Comparison of ENCODE assay signal across 15 cellular contexts in the genomic region with DNA sequence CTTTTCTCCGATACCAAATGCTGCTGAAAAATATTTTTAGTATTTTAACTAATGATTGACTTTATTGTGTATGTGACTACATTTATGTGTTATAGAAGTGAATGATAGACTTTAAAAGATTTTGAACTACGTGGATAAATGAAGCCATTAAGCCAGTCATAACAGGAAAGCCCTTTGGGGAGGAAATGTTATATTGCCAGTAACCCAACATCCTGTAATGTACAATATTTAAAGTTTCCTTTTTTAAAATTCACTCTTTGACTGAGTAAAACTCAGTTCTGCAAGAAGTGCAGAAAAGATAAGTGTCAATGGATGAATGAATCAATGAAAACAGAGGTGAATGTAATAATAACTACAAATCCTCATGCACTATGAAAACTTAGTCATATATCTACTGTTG.
A peak's percentile ranks its signal among the peaks of the same experiment; 100 is the strongest.
DNase-seq lines count a peak whose midpoint lies in the region; ATAC-seq and TF ChIP-seq lines count a peak whose summit lies in the region.
"Had no signal": no experiment of that assay in that cellular context is flagged by ENCODE, and none has a peak within 500 bp of the region (broad histone marks: within the 10 kb centered on the region; RNA-seq: fewer than 3 reads in every experiment).

No MANE protein-coding gene starts in this region.

- H3K4me1 ChIP-seq in Loucy (ENCODE audit: insufficient read depth, low read length, poor library complexity, severe bottlenecking) = peaks cover 24% of the 10 kb centered on the region
- H3K4me1 ChIP-seq: Caco-2 had no signal

- H3K9me3 Mint-ChIP-seq in activated CD8-positive, alpha-beta T cell treated with anti-CD3 and anti-CD28 coated beads for 36 hours = no peaks in the 10 kb centered on the region
- peaks cover under 1% of the 10 kb centered on the region for H3K9me3 Mint-ChIP-seq in activated CD8-positive, alpha-beta T cell treated with anti-CD3 and anti-CD28 coated beads, Interleukin-2, amount 10 ng/mL, durations not matched to agents 7 days and 5 days (ENCODE audit: insufficient read depth)
- no peaks in the 10 kb centered on the region for H3K9me3 Mint-ChIP-seq in stimulated activated naive CD8-positive, alpha-beta T cell treated with anti-CD3 and anti-CD28 coated beads, Interleukin-15, amount 100 ng/mL, for 72 hours
- H3K9me3 Mint-ChIP-seq: CD4-positive, CD25-positive, alpha-beta regulatory T cell; CD8-positive, alpha-beta T cell; H9 had no signal

- no peak overlapping the region for H3K4me3 ChIP-seq in Loucy (ENCODE audit: low read length, poor library complexity, severe bottlenecking)
- H3K4me3 ChIP-seq: GM23248 had no signal

- peak overlapping the region; percentile 33 for H3K4me2 ChIP-seq in Loucy (ENCODE audit: low read depth, low read length, poor library complexity, severe bottlenecking)

- peaks cover 13% of the 10 kb centered on the region for H3K4me1 Mint-ChIP-seq in activated CD8-positive, alpha-beta T cell treated with anti-CD3 and anti-CD28 coated beads for 36 hours (ENCODE audit: low read depth)
- H3K4me1 Mint-ChIP-seq in activated CD8-positive, alpha-beta T cell treated with anti-CD3 and anti-CD28 coated beads, Interleukin-2, amount 10 ng/mL, durations not matched to agents 7 days and 5 days (ENCODE audit: low read depth) = peaks cover 28% of the 10 kb centered on the region
- H3K4me1 Mint-ChIP-seq in stimulated activated naive CD8-positive, alpha-beta T cell treated with anti-CD3 and anti-CD28 coated beads, Interleukin-15, amount 100 ng/mL, for 72 hours = peaks cover 31% of the 10 kb centered on the region
- H3K4me1 Mint-ChIP-seq: H9 had no signal

- H3K9me3 ChIP-seq in Loucy (ENCODE audit: insufficient read depth, low read depth, low read length) = no peaks in the 10 kb centered on the region
- H3K9me3 ChIP-seq: Caco-2 had no signal

- intact Hi-C loops in activated CD8-positive, alpha-beta T cell treated with anti-CD3 and anti-CD28 coated beads for 36 hours (cut with micrococcal nuclease) = loop anchor here (10.0 kb wide), 1 partner anchor 56 kb away; no protein-coding TSS in a partner anchor

- no peaks in the 10 kb centered on the region for H4K20me1 ChIP-seq in Loucy (ENCODE audit: insufficient read depth, low read length, poor library complexity, severe bottlenecking)

- CTCF ChIA-PET in activated CD8-positive, alpha-beta T cell treated with anti-CD3 and anti-CD28 coated beads for 36 hours (lab: Charles Lee) = no interaction called here
- CTCF ChIA-PET in activated CD8-positive, alpha-beta T cell treated with anti-CD3 and anti-CD28 coated beads, Interleukin-2, amount 10 ng/mL, durations not matched to agents 7 days and 5 days (lab: Charles Lee) = interaction anchor here (1.0 kb wide), 1 partner anchor 12 kb away, joined by 4 read pairs; no protein-coding TSS in a partner anchor

- H3K79me2 ChIP-seq in Loucy (ENCODE audit: insufficient read depth, low read length) = no peaks in the 10 kb centered on the region

- ATAC-seq in activated CD8-positive, alpha-beta T cell treated with anti-CD3 and anti-CD28 coated beads for 36 hours = peak; percentile 45
- no peak for ATAC-seq in activated CD8-positive, alpha-beta T cell treated with anti-CD3 and anti-CD28 coated beads, Interleukin-2, amount 10 ng/mL, durations not matched to agents 7 days and 5 days
- ATAC-seq in stimulated activated naive CD8-positive, alpha-beta T cell treated with anti-CD3 and anti-CD28 coated beads, Interleukin-15, amount 100 ng/mL, for 72 hours = peak; percentile 63
- ATAC-seq in stimulated activated naive CD8-positive, alpha-beta T cell treated with anti-CD3 and anti-CD28 coated beads, Interleukin-15, Interleukin-2, amounts not matched to agents 100 U/mL and 50 U/mL, for 24 hours = no peak
- ATAC-seq: CD8-positive, alpha-beta T cell; HCT116 had no signal

- no peaks in the 10 kb centered on the region for H3K36me3 Mint-ChIP-seq in activated CD8-positive, alpha-beta T cell treated with anti-CD3 and anti-CD28 coated beads for 36 hours (ENCODE audit: low read depth)
- no peaks in the 10 kb centered on the region for H3K36me3 Mint-ChIP-seq in activated CD8-positive, alpha-beta T cell treated with anti-CD3 and anti-CD28 coated beads, Interleukin-2, amount 10 ng/mL, durations not matched to agents 7 days and 5 days (ENCODE audit: low read depth)
- H3K36me3 Mint-ChIP-seq: CD4-positive, CD25-positive, alpha-beta regulatory T cell; CD8-positive, alpha-beta T cell had no signal

- no peaks in the 10 kb centered on the region for H3K9me2 ChIP-seq in Loucy (replicated peaks; ENCODE audit: low read depth, low read length)

- no peak for TF ChIP-seq CTCF in activated CD8-positive, alpha-beta T cell treated with anti-CD3 and anti-CD28 coated beads for 36 hours (IDR thresholded peaks at IDR 0.05)
- no peak for TF ChIP-seq CTCF in Loucy (conservative IDR thresholded peaks at IDR 0.05; ENCODE audit: low read length)

- H3K27me3 Mint-ChIP-seq in activated CD8-positive, alpha-beta T cell treated with anti-CD3 and anti-CD28 coated beads for 36 hours = no peaks in the 10 kb centered on the region
- H3K27me3 Mint-ChIP-seq in activated CD8-positive, alpha-beta T cell treated with anti-CD3 and anti-CD28 coated beads, Interleukin-2, amount 10 ng/mL, durations not matched to agents 7 days and 5 days (ENCODE audit: low read depth) = no peaks in the 10 kb centered on the region
- H3K27me3 Mint-ChIP-seq in stimulated activated naive CD8-positive, alpha-beta T cell treated with anti-CD3 and anti-CD28 coated beads, Interleukin-15, amount 100 ng/mL, for 72 hours = no peaks in the 10 kb centered on the region
- H3K27me3 Mint-ChIP-seq: CD4-positive, CD25-positive, alpha-beta regulatory T cell had no signal

- no peaks in the 10 kb centered on the region for H3K27me3 ChIP-seq in Loucy (ENCODE audit: insufficient read depth, low read length, poor library complexity, severe bottlenecking)

- no peak for DNase-seq in activated CD8-positive, alpha-beta T cell treated with anti-CD3 and anti-CD28 coated beads for 36 hours
- no peak for DNase-seq in activated CD8-positive, alpha-beta T cell treated with anti-CD3 and anti-CD28 coated beads, Interleukin-2, amount 10 ng/mL, durations not matched to agents 7 days and 5 days
- no peak for DNase-seq in stimulated activated naive CD8-positive, alpha-beta T cell treated with anti-CD3 and anti-CD28 coated beads, Interleukin-15, amount 100 ng/mL, for 72 hours
- no peak for DNase-seq in stimulated activated naive CD8-positive, alpha-beta T cell treated with anti-CD3 and anti-CD28 coated beads, Interleukin-15, Interleukin-2, amounts not matched to agents 100 U/mL and 50 U/mL, for 24 hours
- DNase-seq in KG1 (lab: John Stamatoyannopoulos, UW) (no peak), NCI-H2171 (lab: John Stamatoyannopoulos, UW) (no peak)
- DNase-seq: Caco-2; CD8-positive, alpha-beta T cell; DMS153; DND-41; GM23248; H9 had no signal

- POLR2A ChIA-PET in activated CD8-positive, alpha-beta T cell treated with anti-CD3 and anti-CD28 coated beads for 36 hours (lab: Charles Lee) = no interaction called here
- POLR2A ChIA-PET in activated CD8-positive, alpha-beta T cell treated with anti-CD3 and anti-CD28 coated beads, Interleukin-2, amount 10 ng/mL, durations not matched to agents 7 days and 5 days (lab: Charles Lee) = interaction anchor here (1.2 kb wide), 1 partner anchor 102 kb away, joined by 4 read pairs; the partner anchor contains the start of gene TLE4

- no peak overlapping the region for H3K9ac ChIP-seq in Loucy (ENCODE audit: low read depth, low read length, poor library complexity, severe bottlenecking)
- H3K9ac ChIP-seq: GM23248 had no signal

- H3K36me3 ChIP-seq in Loucy (ENCODE audit: insufficient read depth, low read length) = no peaks in the 10 kb centered on the region

- no peak overlapping the region for H3K4me3 Mint-ChIP-seq in activated CD8-positive, alpha-beta T cell treated with anti-CD3 and anti-CD28 coated beads for 36 hours
- H3K4me3 Mint-ChIP-seq in activated CD8-positive, alpha-beta T cell treated with anti-CD3 and anti-CD28 coated beads, Interleukin-2, amount 10 ng/mL, durations not matched to agents 7 days and 5 days = no peak overlapping the region
- no peak overlapping the region for H3K4me3 Mint-ChIP-seq in stimulated activated naive CD8-positive, alpha-beta T cell treated with anti-CD3 and anti-CD28 coated beads, Interleukin-15, amount 100 ng/mL, for 72 hours
- H3K4me3 Mint-ChIP-seq: CD4-positive, CD25-positive, alpha-beta regulatory T cell; CD8-positive, alpha-beta T cell; H9 had no signal

- no peak overlapping the region for H2AFZ ChIP-seq in Loucy (ENCODE audit: low read length)
- H2AFZ ChIP-seq: GM23248 had no signal

- no peak overlapping the region for H3K27ac Mint-ChIP-seq in activated CD8-positive, alpha-beta T cell treated with anti-CD3 and anti-CD28 coated beads for 36 hours
- H3K27ac Mint-ChIP-seq in activated CD8-positive, alpha-beta T cell treated with anti-CD3 and anti-CD28 coated beads, Interleukin-2, amount 10 ng/mL, durations not matched to agents 7 days and 5 days = no peak overlapping the region
- H3K27ac Mint-ChIP-seq in stimulated activated naive CD8-positive, alpha-beta T cell treated with anti-CD3 and anti-CD28 coated beads, Interleukin-15, amount 100 ng/mL, for 72 hours = no peak overlapping the region
- H3K27ac Mint-ChIP-seq: CD4-positive, CD25-positive, alpha-beta regulatory T cell; CD8-positive, alpha-beta T cell; H9 had no signal

- no peaks in the 10 kb centered on the region for H3F3A ChIP-seq in Loucy (ENCODE audit: low read depth)

Comparison
In these comparisons a context has a peak if more than half of its experiments do, and no peak if none do; other contexts are left out.
1. ATAC-seq: peak in activated CD8-positive, alpha-beta T cell treated with anti-CD3 and anti-CD28 coated beads for 36 hours (single experiment) and stimulated activated naive CD8-positive, alpha-beta T cell treated with anti-CD3 and anti-CD28 coated beads, Interleukin-15, amount 100 ng/mL, for 72 hours (single experiment); none in activated CD8-positive, alpha-beta T cell treated with anti-CD3 and anti-CD28 coated beads, Interleukin-2, amount 10 ng/mL, durations not matched to agents 7 days and 5 days (single experiment) and stimulated activated naive CD8-positive, alpha-beta T cell treated with anti-CD3 and anti-CD28 coated beads, Interleukin-15, Interleukin-2, amounts not matched to agents 100 U/mL and 50 U/mL, for 24 hours (single experiment).